ENCODE assay signal across 5 cellular contexts in genomic region chr13:32555613-32556012, GRCh38.
"Had no signal": no experiment of that assay in that cellular context is flagged by ENCODE, and none has a peak within 500 bp of the region (broad histone marks: within the 10 kb centered on the region; RNA-seq: fewer than 3 reads in every experiment).

No MANE protein-coding gene starts in this region.

- H3K27ac Mint-ChIP-seq: IgD-negative memory B cell had no signal

- DNase-seq: IMR-90, KBM-7 had no signal

- ATAC-seq: HepG2, K562 had no signal

- H3K4me3 Mint-ChIP-seq: IgD-negative memory B cell had no signal
